ENCODE assay signal across 10 cellular contexts in genomic region chr4:24763631-24764302, GRCh38. TPM values are rescaled to one million over a fixed set of nuclear protein-coding genes. Genes with fewer than 3 reads are reported as not detected.
DNase-seq lines count a peak whose midpoint lies in the region; ATAC-seq, FAIRE-seq and TF ChIP-seq lines count a peak whose summit lies in the region.
"Had no signal": no experiment of that assay in that cellular context is flagged by ENCODE, and none has a peak within 500 bp of the region (broad histone marks: within the 10 kb centered on the region; RNA-seq: fewer than 3 reads in every experiment).

No MANE protein-coding gene starts in this region.

- CTCF ChIA-PET in A549 (lab: Yijun Ruan, JAX), result no interaction called here
- CTCF ChIA-PET in SK-N-SH (lab: Yijun Ruan, JAX), result no interaction called here

- no peak for TF ChIP-seq POLR2A in A549 (IDR thresholded peaks at IDR 0.05; ENCODE audit: low read length)

- H3K27ac ChIP-seq in A549 (peak overlapping the region in 1 of 2 experiments; percentile 25; a peak in 2 of 6 replicates), SK-N-SH (ENCODE audit: low read depth in 2 of 2, low read length in 1 of 2) (peak overlapping the region in 1 of 2 experiments; percentile 38; a peak in 3 of 4 replicates)

- WGBS in A549 (ENCODE audit: missing lambda C conversion rate), result 17% methylated on average over 5 of the region's 5 CpGs
- WGBS in SK-N-SH (ENCODE audit: low lambda C conversion rate), result 7% methylated on average over 5 of the region's 5 CpGs

- peak; percentile 56 to 64; a peak in 5 of 6 replicates for ATAC-seq in A549
- ATAC-seq in HG02840 (IDR thresholded peaks at IDR 0.05; ENCODE audit: low FRiP score, unreplicated experiment), result no peak

- H2AFZ ChIP-seq in SK-N-SH (ENCODE audit: low read depth), result 0 out of 2 replicates have a peak overlapping the region, but pooled peaks have one; percentile 32

- H3K9me2 ChIP-seq in SK-N-SH, result no peaks in the 10 kb centered on the region

- DNase-seq in A549 (ENCODE audit: low read depth in 1 of 2, low spot score in 1 of 2) (peak in 1 of 2 experiments; percentile 18), SK-N-SH (no peak), iPS-NIHi11 (ENCODE audit: low spot score) (peak; percentile 25), COLO668 (lab: John Stamatoyannopoulos, UW; ENCODE audit: unreplicated experiment) (no peak), activated gamma-delta T cell (lab: John Stamatoyannopoulos, UW) (no peak), SHP77 (lab: John Stamatoyannopoulos, UW) (no peak)
- DNase-seq: Karpas-422 had no signal

- TF ChIP-seq CTCF in A549 (IDR thresholded peaks at IDR 0.05) (no peak), SK-N-SH (IDR thresholded peaks at IDR 0.05) (no peak)

- H3K9ac ChIP-seq in SK-N-SH, result no peak overlapping the region

- H3K4me2 ChIP-seq in A549, result peak overlapping the region; percentile 57
- H3K4me2 ChIP-seq in SK-N-SH, result peak overlapping the region; percentile 41

- H3K79me2 ChIP-seq in SK-N-SH (ENCODE audit: insufficient read depth), result no peaks in the 10 kb centered on the region

- H3F3A ChIP-seq in SK-N-SH (replicated peaks; ENCODE audit: insufficient read depth), result peaks cover 8% of the 10 kb centered on the region

- TF ChIP-seq RAD21 in A549 (conservative IDR thresholded peaks at IDR 0.05 in 1 of 2, IDR thresholded peaks at IDR 0.05 in 1 of 2) (no peak), Ishikawa (IDR thresholded peaks at IDR 0.05; ENCODE audit: low read depth) (no peak), SK-N-SH (IDR thresholded peaks at IDR 0.05; ENCODE audit: low read length) (no peak)

- no peaks in the 10 kb centered on the region for H3K36me3 ChIP-seq in SK-N-SH (replicated peaks in 1 of 2; ENCODE audit: control insufficient read depth in 1 of 2, insufficient read depth in 2 of 2, low read length in 1 of 2)

- FAIRE-seq in A549 (lab: Jason Lieb, UNC), result no peak

- H3K27me3 ChIP-seq in SK-N-SH (ENCODE audit: insufficient read depth), result no peaks in the 10 kb centered on the region

- peaks cover 12% of the 10 kb centered on the region; the same call in 1 of the 3 replicates for H3K4me1 ChIP-seq in A549
- no peaks in the 10 kb centered on the region for H3K4me1 ChIP-seq in SK-N-SH (ENCODE audit: control insufficient read depth in 1 of 2, insufficient read depth in 2 of 2, low read depth in 1 of 2, low read length in 1 of 2)

- no peaks in the 10 kb centered on the region for H4K20me1 ChIP-seq in SK-N-SH (ENCODE audit: insufficient read depth)

- TF ChIP-seq EP300 in A549 (IDR thresholded peaks at IDR 0.05) (no peak), Ishikawa (IDR thresholded peaks at IDR 0.05; ENCODE audit: borderline replicate concordance) (no peak), SK-N-SH (IDR thresholded peaks at IDR 0.05; ENCODE audit: borderline replicate concordance in 1 of 2, low read depth in 1 of 2, low read length in 1 of 2) (no peak)

- no peaks in the 10 kb centered on the region; the same call in 2 of the 3 replicates for H3K9me3 ChIP-seq in A549
- no peaks in the 10 kb centered on the region for H3K9me3 ChIP-seq in SK-N-SH

- H3K4me3 ChIP-seq in A549, result no peak overlapping the region
- no peak overlapping the region for H3K4me3 ChIP-seq in SK-N-SH (ENCODE audit: low read depth in 2 of 2, low read length in 1 of 2)

- POLR2A ChIA-PET in A549 (lab: Yijun Ruan, JAX), result interaction anchor here (0.6 to 1.1 kb wide), 2 partner anchors 9 to 613 kb away, joined by 3 read pairs; partner anchors contain the start of gene ANAPC4
- POLR2A ChIA-PET in SK-N-SH (lab: Yijun Ruan, JAX), result no interaction called here

TF ChIP-seq in A549, 52 proteins besides CTCF, POLR2A, EP300 and RAD21:
- TF ChIP-seq CHD4 (IDR thresholded peaks at IDR 0.05; ENCODE audit: borderline replicate concordance) (no peak), ZC3H11A (IDR thresholded peaks at IDR 0.05) (no peak), TFCP2L1 (CRISPR knock-in tag; IDR thresholded peaks at IDR 0.05) (no peak), USF2 (IDR thresholded peaks at IDR 0.05) (no peak), CHD2 (IDR thresholded peaks at IDR 0.05; ENCODE audit: low read length, partially characterized antibody) (no peak), CBX2 (IDR thresholded peaks at IDR 0.05; ENCODE audit: borderline replicate concordance, low read depth) (no peak), NFE2L2 (conservative IDR thresholded peaks at IDR 0.05; ENCODE audit: low read length) (no peak)

TF ChIP-seq in Ishikawa, 13 proteins besides CTCF, POLR2A, EP300 and RAD21:
- TF ChIP-seq CREB1 (IDR thresholded peaks at IDR 0.05; ENCODE audit: low read depth) (no peak), FOXM1 (IDR thresholded peaks at IDR 0.05; ENCODE audit: borderline replicate concordance, low read depth) (no peak), NFIC (IDR thresholded peaks at IDR 0.05) (0 out of 2 replicates have a peak, but pooled peaks have one; percentile 16)

TF ChIP-seq in SK-N-SH, 30 proteins besides CTCF, POLR2A, EP300 and RAD21 (continues in another document):
- no peak for TF ChIP-seq EZH2phosphoT487 (IDR thresholded peaks at IDR 0.05; ENCODE audit: borderline replicate concordance, low read depth)
- TF ChIP-seq NFIC (IDR thresholded peaks at IDR 0.05; ENCODE audit: borderline replicate concordance), result peak; percentile 4; the same call in 1 of the 2 replicates
- no peak for TF ChIP-seq FOXM1 (IDR thresholded peaks at IDR 0.05; ENCODE audit: low read depth)
- TF ChIP-seq JUND (IDR thresholded peaks at IDR 0.05), result no peak; the same call in 1 of the 2 replicates
- TF ChIP-seq POLR2AphosphoS5 (IDR thresholded peaks at IDR 0.05; ENCODE audit: low read depth, low read length), result no peak
- no peak for TF ChIP-seq NRF1 (IDR thresholded peaks at IDR 0.05; ENCODE audit: low read depth, low read length)
- no peak for TF ChIP-seq IRF3 (IDR thresholded peaks at IDR 0.05; ENCODE audit: low read depth, low read length)
- TF ChIP-seq ELF1 (IDR thresholded peaks at IDR 0.05), result no peak
- TF ChIP-seq RCOR1 (IDR thresholded peaks at IDR 0.05; ENCODE audit: low read length), result no peak
- no peak for TF ChIP-seq ZBTB33 (IDR thresholded peaks at IDR 0.05; ENCODE audit: borderline replicate concordance, low read depth)
- peak; percentile 90 for TF ChIP-seq PBX3 (IDR thresholded peaks at IDR 0.05)
- TF ChIP-seq TCF12 (IDR thresholded peaks at IDR 0.05), result 0 out of 2 replicates have a peak, but pooled peaks have one; percentile 16
- no peak for TF ChIP-seq USF1 (IDR thresholded peaks at IDR 0.05; ENCODE audit: borderline replicate concordance, low read depth)
- TF ChIP-seq USF2 (IDR thresholded peaks at IDR 0.05; ENCODE audit: borderline replicate concordance, low read depth, low read length), result no peak

RNA-seq across cellular contexts. Expression of gene SOD3, which starts 31.6 kb away (rescaled TPM):
- polyA plus RNA-seq in A549 (2011; rRNA removed) (not detected in 2 replicates), A549 (2017; fragmentation: RNase III; extraction: RNeasy Plus Mini Kit Qiagen cat#74134 plus additional on column Dnase treatment) (not detected in 3 replicates), SK-N-SH (2012; rRNA removed) (12.0 and 21.6 TPM in 2 replicates)
- polyA plus RNA-seq in A549 (2012; cell fraction: cytosol; rRNA removed), result not detected in 2 replicates
- polyA plus RNA-seq in A549 (2012; cell fraction: nucleus; rRNA removed), result not detected in 2 replicates
- polyA minus RNA-seq in A549 (2011; rRNA and poly(A)+ RNA removed), result not detected in 2 replicates
- 12.9 and 23.2 TPM in 2 replicates for polyA plus RNA-seq in SK-N-SH (2012; cell fraction: cytosol; rRNA removed)
- polyA plus RNA-seq in SK-N-SH (2012; cell fraction: nucleus; rRNA removed), result 25.5 and 31.9 TPM in 2 replicates
- polyA plus RNA-seq: CD14-positive monocyte had no signal

Comparison
In these comparisons a context has a peak if more than half of its experiments do, and no peak if none do; other contexts are left out.
1. RNA of gene SOD3, which starts 31.6 kb away (polyA plus RNA-seq): 12.0 to 31.9 TPM in SK-N-SH; not detected in A549; every median in the first group is over 10 times any median in the second.
2. Of the 12 proteins assayed by ChIP-seq in both A549 and SK-N-SH: peak only in A549: none; only in SK-N-SH: PBX3; in both: none; in neither: 11.